Comparison of ENCODE assay signal across 38 cellular contexts in the genomic region with DNA sequence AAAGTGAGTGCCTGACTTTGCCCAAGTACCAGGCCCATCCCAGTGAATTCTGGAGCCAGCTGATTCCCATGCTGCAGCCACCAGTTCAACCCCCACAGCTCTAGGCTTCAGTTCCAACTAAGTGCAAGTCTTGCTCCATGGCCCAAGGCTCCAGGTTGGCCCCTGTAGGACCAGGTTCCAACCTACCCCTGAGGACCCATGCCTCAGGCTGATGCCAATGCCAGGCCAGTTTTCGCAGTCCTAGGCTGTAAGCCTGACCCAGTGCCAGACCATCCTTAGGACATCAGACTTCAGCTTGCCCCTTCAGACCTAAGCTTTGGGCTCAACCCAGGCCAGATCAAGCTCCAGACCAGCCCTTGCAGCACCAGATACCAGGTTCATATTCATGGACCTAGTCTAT.
"Had no signal": no experiment of that assay in that cellular context is flagged by ENCODE, and none has a peak within 500 bp of the region (broad histone marks: within the 10 kb centered on the region; RNA-seq: fewer than 3 reads in every experiment).

No MANE protein-coding gene starts in this region.

- H3K27ac ChIP-seq: ascending aorta, cardiac muscle cell, VCaP had no signal

- H3K27me3 Mint-ChIP-seq: activated B cell treated with CpG ODN at 0.5 μM for 24 hours; activated CD4-positive, alpha-beta memory T cell treated with anti-CD3 and anti-CD28 coated beads for 36 hours; activated CD4-positive, alpha-beta T cell treated with anti-CD3 and anti-CD28 coated beads, Interleukin-2, amount 10 ng/mL, durations not matched to agents 24 days and 14 days; activated CD8-positive, alpha-beta T cell treated with anti-CD3 and anti-CD28 coated beads for 36 hours; activated naive CD4-positive, alpha-beta T cell treated with anti-CD3 and anti-CD28 coated beads, Interleukin-2, amount 10 ng/mL, durations not matched to agents 7 days and 5 days; activated naive CD4-positive, alpha-beta T cell treated with anti-CD3 and anti-CD28 coated beads, Interleukin-2, amount 50 U/mL, for 24 hours; activated naive CD8-positive, alpha-beta T cell; activated naive CD8-positive, alpha-beta T cell treated with anti-CD3 and anti-CD28 coated beads, Interleukin-2, amount 10 ng/mL, durations not matched to agents 7 days and 5 days; activated naive CD8-positive, alpha-beta T cell treated with anti-CD3 and anti-CD28 coated beads, Interleukin-2, amount 50 U/mL, for 24 hours; central memory CD8-positive, alpha-beta T cell had no signal

- ATAC-seq: activated CD8-positive, alpha-beta T cell treated with anti-CD3 and anti-CD28 coated beads for 36 hours; activated naive CD8-positive, alpha-beta T cell treated with anti-CD3 and anti-CD28 coated beads, Interleukin-2, amount 50 U/mL, for 24 hours; activated T-cell treated with anti-CD3 and anti-CD28 coated beads, Interleukin-2, amount 50 U/mL, for 4 hours; activated T-cell treated with anti-CD3 and anti-CD28 coated beads, Interleukin-2, amount 50 U/mL, for 72 hours had no signal

- H3K4me3 Mint-ChIP-seq: activated B cell treated with CpG ODN at 0.5 μM for 24 hours; activated CD4-positive, alpha-beta memory T cell treated with anti-CD3 and anti-CD28 coated beads for 36 hours; activated CD4-positive, alpha-beta T cell treated with anti-CD3 and anti-CD28 coated beads, Interleukin-2, amount 10 ng/mL, durations not matched to agents 24 days and 14 days; activated CD8-positive, alpha-beta T cell treated with anti-CD3 and anti-CD28 coated beads for 36 hours; activated naive CD4-positive, alpha-beta T cell treated with anti-CD3 and anti-CD28 coated beads, Interleukin-2, amount 10 ng/mL, durations not matched to agents 7 days and 5 days; activated naive CD4-positive, alpha-beta T cell treated with anti-CD3 and anti-CD28 coated beads, Interleukin-2, amount 50 U/mL, for 24 hours; activated naive CD8-positive, alpha-beta T cell; activated naive CD8-positive, alpha-beta T cell treated with anti-CD3 and anti-CD28 coated beads, Interleukin-2, amount 10 ng/mL, durations not matched to agents 7 days and 5 days; activated naive CD8-positive, alpha-beta T cell treated with anti-CD3 and anti-CD28 coated beads, Interleukin-2, amount 50 U/mL, for 24 hours; activated T-cell treated with anti-CD3 and anti-CD28 coated beads, Interleukin-2, amount 50 U/mL, for 4 hours; activated T-cell treated with anti-CD3 and anti-CD28 coated beads, Interleukin-2, amount 50 U/mL, for 72 hours; brain; central memory CD8-positive, alpha-beta T cell; T-helper 1 cell treated with Interleukin-12 subunit alpha and Interleukin-12 subunit beta and Interleukin-4 antibody, amounts not matched to agents 30 μg/mL and 1 μg/mL, for 36 hours; T-helper 2 cell treated with Interferon-gamma antibody and Interleukin-4, amounts not matched to agents 5 μg/mL and 100 μg/mL, for 36 hours had no signal

- H3K4me3 ChIP-seq: ascending aorta, cardiac muscle cell had no signal

- DNase-seq: activated B cell treated with CpG ODN at 0.5 μM for 24 hours; activated CD4-positive, alpha-beta memory T cell treated with anti-CD3 and anti-CD28 coated beads for 36 hours; activated CD4-positive, alpha-beta T cell treated with anti-CD3 and anti-CD28 coated beads for 4 hours; activated CD4-positive, alpha-beta T cell treated with anti-CD3 and anti-CD28 coated beads, Interleukin-2, amount 10 ng/mL, durations not matched to agents 24 days and 14 days; activated CD4-positive, alpha-beta T cell treated with anti-CD3 and anti-CD28 coated beads, Interleukin-2, amount 50 U/mL, for 1 hour; activated CD4-positive, alpha-beta T cell treated with anti-CD3 and anti-CD28 coated beads, Interleukin-2, amount 50 U/mL, for 4 hours; activated CD4-positive, CD25-positive, alpha-beta regulatory T cell treated with anti-CD3 and anti-CD28 coated beads, Interleukin-2, amount 50 U/mL, for 72 hours; activated CD8-positive, alpha-beta memory T cell treated with anti-CD3 and anti-CD28 coated beads, Interleukin-2, amount 50 U/mL, for 4 hours; activated CD8-positive, alpha-beta T cell treated with anti-CD3 and anti-CD28 coated beads for 36 hours; activated effector memory CD4-positive, alpha-beta T cell treated with Interleukin-2 at 50 U/mL for 16 hours; activated gamma-delta T cell; activated naive CD4-positive, alpha-beta T cell treated with anti-CD3 and anti-CD28 coated beads, Interleukin-2, amount 10 ng/mL, durations not matched to agents 7 days and 5 days; activated naive CD4-positive, alpha-beta T cell treated with Interleukin-2 at 50 U/mL for 16 hours; activated naive CD8-positive, alpha-beta T cell treated with anti-CD3 and anti-CD28 coated beads, Interleukin-2, amount 10 ng/mL, durations not matched to agents 7 days and 5 days; activated naive CD8-positive, alpha-beta T cell treated with anti-CD3 and anti-CD28 coated beads, Interleukin-2, amount 50 U/mL, for 24 hours; activated T-cell treated with anti-CD3 and anti-CD28 coated beads for 4 hours; activated T-cell treated with anti-CD3 and anti-CD28 coated beads, Interleukin-2, amount 50 U/mL, for 1 hour; activated T-cell treated with anti-CD3 and anti-CD28 coated beads, Interleukin-2, amount 50 U/mL, for 4 hours; activated T-cell treated with anti-CD3 and anti-CD28 coated beads, Interleukin-2, amount 50 U/mL, for 72 hours; amygdala; anterior cingulate cortex; caudate nucleus; cerebellar nuclear complex; T-helper 1 cell; T-helper 2 cell; T-helper 9 cell had no signal

- H3K4me1 ChIP-seq: ascending aorta had no signal

- H3K36me3 ChIP-seq: ascending aorta, cardiac muscle cell had no signal

- H3K36me3 Mint-ChIP-seq: activated CD4-positive, alpha-beta memory T cell treated with anti-CD3 and anti-CD28 coated beads for 36 hours; activated naive CD4-positive, alpha-beta T cell treated with anti-CD3 and anti-CD28 coated beads, Interleukin-2, amount 10 ng/mL, durations not matched to agents 7 days and 5 days; activated naive CD4-positive, alpha-beta T cell treated with anti-CD3 and anti-CD28 coated beads, Interleukin-2, amount 50 U/mL, for 24 hours; activated naive CD8-positive, alpha-beta T cell treated with anti-CD3 and anti-CD28 coated beads, Interleukin-2, amount 10 ng/mL, durations not matched to agents 7 days and 5 days; brain had no signal

- FAIRE-seq: bronchial epithelial cell, TTC549 had no signal

- H3K27ac Mint-ChIP-seq: activated B cell treated with CpG ODN at 0.5 μM for 24 hours; activated CD4-positive, alpha-beta memory T cell treated with anti-CD3 and anti-CD28 coated beads for 36 hours; activated CD4-positive, alpha-beta T cell treated with anti-CD3 and anti-CD28 coated beads, Interleukin-2, amount 10 ng/mL, durations not matched to agents 24 days and 14 days; activated CD8-positive, alpha-beta T cell treated with anti-CD3 and anti-CD28 coated beads for 36 hours; activated naive CD4-positive, alpha-beta T cell treated with anti-CD3 and anti-CD28 coated beads, Interleukin-2, amount 10 ng/mL, durations not matched to agents 7 days and 5 days; activated naive CD4-positive, alpha-beta T cell treated with anti-CD3 and anti-CD28 coated beads, Interleukin-2, amount 50 U/mL, for 24 hours; activated naive CD8-positive, alpha-beta T cell; activated naive CD8-positive, alpha-beta T cell treated with anti-CD3 and anti-CD28 coated beads, Interleukin-2, amount 10 ng/mL, durations not matched to agents 7 days and 5 days; activated naive CD8-positive, alpha-beta T cell treated with anti-CD3 and anti-CD28 coated beads, Interleukin-2, amount 50 U/mL, for 24 hours; activated T-cell treated with anti-CD3 and anti-CD28 coated beads, Interleukin-2, amount 50 U/mL, for 72 hours; activated T-helper 2 cell treated with anti-CD3 and anti-CD28 coated beads, Interferon-gamma antibody, Interleukin-2, Interleukin-4, amounts not matched to agents 10 μg/mL and 5 μg/mL and 100 μg/mL, durations not matched to agents 14 hours and 24 hours and 36 hours; brain; T-helper 1 cell treated with Interleukin-12 subunit alpha and Interleukin-12 subunit beta and Interleukin-4 antibody, amounts not matched to agents 30 μg/mL and 1 μg/mL, for 36 hours; T-helper 2 cell treated with Interferon-gamma antibody and Interleukin-4, amounts not matched to agents 5 μg/mL and 100 μg/mL, for 36 hours had no signal

- H3K27me3 ChIP-seq: ascending aorta, cardiac muscle cell had no signal

- H3K4me1 Mint-ChIP-seq: activated CD4-positive, alpha-beta T cell treated with anti-CD3 and anti-CD28 coated beads, Interleukin-2, amount 10 ng/mL, durations not matched to agents 24 days and 14 days; activated naive CD4-positive, alpha-beta T cell treated with anti-CD3 and anti-CD28 coated beads, Interleukin-2, amount 10 ng/mL, durations not matched to agents 7 days and 5 days; activated naive CD4-positive, alpha-beta T cell treated with anti-CD3 and anti-CD28 coated beads, Interleukin-2, amount 50 U/mL, for 24 hours; activated naive CD8-positive, alpha-beta T cell treated with anti-CD3 and anti-CD28 coated beads, Interleukin-2, amount 10 ng/mL, durations not matched to agents 7 days and 5 days; activated naive CD8-positive, alpha-beta T cell treated with anti-CD3 and anti-CD28 coated beads, Interleukin-2, amount 50 U/mL, for 24 hours; brain; central memory CD8-positive, alpha-beta T cell had no signal
